Comparison of ENCODE assay signal across 8 cellular contexts in the genomic region with DNA sequence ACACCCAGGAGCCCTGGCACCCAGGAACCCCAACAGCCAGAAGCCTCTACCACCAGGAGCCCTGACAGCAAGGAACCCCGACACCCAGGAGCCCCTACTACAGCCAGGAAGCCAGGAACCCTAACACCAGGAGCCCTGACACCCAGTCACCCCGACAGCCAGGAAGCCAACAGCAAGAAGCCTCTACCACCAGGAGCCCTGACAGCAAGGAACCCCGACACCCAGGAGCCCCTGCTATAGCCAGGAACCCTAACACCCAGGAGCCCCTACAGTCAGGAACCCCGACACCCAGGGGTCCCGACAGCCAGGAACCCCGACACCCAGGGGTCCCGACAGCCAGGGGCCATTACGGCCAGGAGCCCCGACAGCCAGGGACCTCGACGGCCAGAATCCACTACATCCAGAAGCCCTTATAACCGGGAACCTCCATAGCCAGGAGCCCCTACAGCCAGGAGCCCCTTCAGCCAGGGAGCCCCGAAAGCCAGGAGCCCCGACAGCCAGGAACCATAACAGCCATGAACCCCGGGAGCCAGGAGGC. TPM values are rescaled to one million over a fixed set of nuclear protein-coding genes. Genes with fewer than 3 reads are reported as not detected.
DNase-seq lines count a peak whose midpoint lies in the region; ATAC-seq and TF ChIP-seq lines count a peak whose summit lies in the region.

No MANE protein-coding gene starts in this region.

- DNase-seq in AG10803 (ENCODE audit: low read depth) (no peak), WTC11 (ENCODE audit: low spot score) (no peak), iPS DF 6.9 (ENCODE audit: low read depth, low spot score) (no peak), dedifferentiated amniotic fluid mesenchymal stem cell (ENCODE audit: extremely low spot score) (no peak)

- H3K36me3 ChIP-seq in iPS DF 6.9 (ENCODE audit: control insufficient read depth, insufficient read depth, low read length), result no peaks in the 10 kb centered on the region

- no CpG with 5 or more reads among the region's 15 CpGs for WGBS in iPS DF 6.9 (ENCODE audit: insufficient coverage, insufficient read length)

- POLR2A ChIA-PET in WTC11 (lab: Charles Lee), result interaction anchor here (1.9 to 4.2 kb wide), 2 partner anchors 8 to 25 kb away, joined by 6 to 48 read pairs; partner anchors contain the start of gene C10orf143

- H3K4me3 ChIP-seq in AG10803 (ENCODE audit: low read length) (peak overlapping the region; percentile 78), iPS DF 6.9 (ENCODE audit: low read length) (peak overlapping the region; percentile 96; the same call in 1 of the 2 replicates)

- peaks cover 2% of the 10 kb centered on the region; the same call in 1 of the 2 replicates for H3K4me1 ChIP-seq in iPS DF 6.9 (ENCODE audit: control insufficient read depth, insufficient read depth, low read length)

- H3K27ac Mint-ChIP-seq in WTC11, result no peak overlapping the region
- peak overlapping the region; percentile 92 for H3K27ac Mint-ChIP-seq in stimulated activated memory B cell treated with anti-CD40 and anti-IgM and Interleukin-4, amounts not matched to agents 10 μg/mL and 1 μg/mL and 100 μg/mL, for 72 hours

- no peak overlapping the region for H3K27ac ChIP-seq in iPS DF 6.9 (ENCODE audit: low read length)

- peaks cover 6% of the 10 kb centered on the region for H3K27me3 Mint-ChIP-seq in WTC11 (ENCODE audit: low read depth)
- H3K27me3 Mint-ChIP-seq in stimulated activated memory B cell treated with anti-CD40 and anti-IgM and Interleukin-4, amounts not matched to agents 10 μg/mL and 1 μg/mL and 100 μg/mL, for 72 hours, result no peaks in the 10 kb centered on the region

- H3K9me3 ChIP-seq in iPS DF 6.9 (ENCODE audit: control insufficient read depth, insufficient read depth, low read length), result no peaks in the 10 kb centered on the region

- ATAC-seq in GM21825 (IDR thresholded peaks at IDR 0.05; ENCODE audit: unreplicated experiment) (peak; percentile 15), WTC11 (no peak; the same call in 1 of the 2 replicates), HG03108 (IDR thresholded peaks at IDR 0.05; ENCODE audit: unreplicated experiment) (no peak), GM19463 (IDR thresholded peaks at IDR 0.05; ENCODE audit: unreplicated experiment) (no peak)
- ATAC-seq in stimulated activated memory B cell treated with anti-CD40 and anti-IgM and Interleukin-4, amounts not matched to agents 10 μg/mL and 1 μg/mL and 100 μg/mL, for 72 hours, result no peak

- no peaks in the 10 kb centered on the region for H3K9me3 Mint-ChIP-seq in WTC11
- H3K9me3 Mint-ChIP-seq in stimulated activated memory B cell treated with anti-CD40 and anti-IgM and Interleukin-4, amounts not matched to agents 10 μg/mL and 1 μg/mL and 100 μg/mL, for 72 hours, result no peaks in the 10 kb centered on the region

- TF ChIP-seq CTCF in AG10803 (conservative IDR thresholded peaks at IDR 0.05; ENCODE audit: low read length), result no peak
- TF ChIP-seq CTCF in WTC11 (IDR thresholded peaks at IDR 0.05), result no peak

- peaks cover 21% of the 10 kb centered on the region for H3K4me1 Mint-ChIP-seq in WTC11
- peaks cover 32% of the 10 kb centered on the region for H3K4me1 Mint-ChIP-seq in stimulated activated memory B cell treated with anti-CD40 and anti-IgM and Interleukin-4, amounts not matched to agents 10 μg/mL and 1 μg/mL and 100 μg/mL, for 72 hours

- peaks cover 10% of the 10 kb centered on the region for H3K36me3 Mint-ChIP-seq in WTC11
- peaks cover 6% of the 10 kb centered on the region for H3K36me3 Mint-ChIP-seq in stimulated activated memory B cell treated with anti-CD40 and anti-IgM and Interleukin-4, amounts not matched to agents 10 μg/mL and 1 μg/mL and 100 μg/mL, for 72 hours

- peak overlapping the region; percentile 78 for H3K4me3 Mint-ChIP-seq in WTC11
- H3K4me3 Mint-ChIP-seq in stimulated activated memory B cell treated with anti-CD40 and anti-IgM and Interleukin-4, amounts not matched to agents 10 μg/mL and 1 μg/mL and 100 μg/mL, for 72 hours, result peak overlapping the region; percentile 97

- CTCF ChIA-PET in WTC11 (lab: Charles Lee), result interaction anchor here (1.1 to 3.3 kb wide), 3 partner anchors 8 to 268 kb away, joined by 4 to 39 read pairs (median 16); partner anchors contain the start of gene C10orf143

- no peaks in the 10 kb centered on the region for H3K27me3 ChIP-seq in iPS DF 6.9 (ENCODE audit: control insufficient read depth, insufficient read depth, low read length)

TF ChIP-seq in WTC11, 78 proteins besides CTCF, POLR2A, EP300 and RAD21:
- no peak for TF ChIP-seq ATF1 (CRISPR knock-in tag; IDR thresholded peaks at IDR 0.05)
- TF ChIP-seq ELF4 (CRISPR knock-in tag; IDR thresholded peaks at IDR 0.05; ENCODE audit: low read depth), result no peak
- TF ChIP-seq FOXJ3 (CRISPR knock-in tag; IDR thresholded peaks at IDR 0.05; ENCODE audit: borderline replicate concordance), result no peak
- no peak for TF ChIP-seq ZNF396 (CRISPR knock-in tag; IDR thresholded peaks at IDR 0.05; ENCODE audit: borderline replicate concordance)
- TF ChIP-seq ATF2 (CRISPR knock-in tag; IDR thresholded peaks at IDR 0.05; ENCODE audit: borderline replicate concordance, low read depth), result no peak
- no peak for TF ChIP-seq NFATC4 (CRISPR knock-in tag; IDR thresholded peaks at IDR 0.05)
- TF ChIP-seq, protein P1, sequence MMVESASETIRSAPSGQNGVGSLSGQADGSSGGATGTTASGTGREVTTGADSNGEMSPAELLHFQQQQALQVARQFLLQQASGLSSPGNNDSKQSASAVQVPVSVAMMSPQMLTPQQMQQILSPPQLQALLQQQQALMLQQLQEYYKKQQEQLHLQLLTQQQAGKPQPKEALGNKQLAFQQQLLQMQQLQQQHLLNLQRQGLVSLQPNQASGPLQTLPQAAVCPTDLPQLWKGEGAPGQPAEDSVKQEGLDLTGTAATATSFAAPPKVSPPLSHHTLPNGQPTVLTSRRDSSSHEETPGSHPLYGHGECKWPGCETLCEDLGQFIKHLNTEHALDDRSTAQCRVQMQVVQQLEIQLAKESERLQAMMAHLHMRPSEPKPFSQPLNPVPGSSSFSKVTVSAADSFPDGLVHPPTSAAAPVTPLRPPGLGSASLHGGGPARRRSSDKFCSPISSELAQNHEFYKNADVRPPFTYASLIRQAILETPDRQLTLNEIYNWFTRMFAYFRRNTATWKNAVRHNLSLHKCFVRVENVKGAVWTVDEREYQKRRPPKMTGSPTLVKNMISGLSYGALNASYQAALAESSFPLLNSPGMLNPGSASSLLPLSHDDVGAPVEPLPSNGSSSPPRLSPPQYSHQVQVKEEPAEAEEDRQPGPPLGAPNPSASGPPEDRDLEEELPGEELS (CRISPR knock-in tag; IDR thresholded peaks at IDR 0.05), result no peak
- no peak for TF ChIP-seq ZNF263 (CRISPR knock-in tag; IDR thresholded peaks at IDR 0.05; ENCODE audit: low read depth)
- TF ChIP-seq SMAD3 (CRISPR knock-in tag; IDR thresholded peaks at IDR 0.05; ENCODE audit: borderline replicate concordance), result no peak
- TF ChIP-seq ZNF423 (CRISPR knock-in tag; IDR thresholded peaks at IDR 0.05), result no peak
- TF ChIP-seq HMGA2 (CRISPR knock-in tag; IDR thresholded peaks at IDR 0.05), result no peak
- no peak for TF ChIP-seq GRHL2 (CRISPR knock-in tag; IDR thresholded peaks at IDR 0.05; ENCODE audit: insufficient replicate concordance, severe bottlenecking)
- no peak for TF ChIP-seq PRRX2 (CRISPR knock-in tag; IDR thresholded peaks at IDR 0.05)
- TF ChIP-seq IRF2 (CRISPR knock-in tag; IDR thresholded peaks at IDR 0.05; ENCODE audit: borderline replicate concordance, low read depth), result no peak
- no peak for TF ChIP-seq SMAD4 (CRISPR knock-in tag; IDR thresholded peaks at IDR 0.05)
- TF ChIP-seq NR3C1 (CRISPR knock-in tag; conservative IDR thresholded peaks at IDR 0.05; ENCODE audit: low read depth), result no peak
- no peak for TF ChIP-seq MXD4 (CRISPR knock-in tag; IDR thresholded peaks at IDR 0.05; ENCODE audit: borderline replicate concordance)
- no peak; the same call in 1 of the 2 replicates for TF ChIP-seq NFE2L1 (CRISPR knock-in tag; IDR thresholded peaks at IDR 0.05)
- no peak for TF ChIP-seq STAT6 (CRISPR knock-in tag; conservative IDR thresholded peaks at IDR 0.05; ENCODE audit: low read depth)

RNA-seq across cellular contexts. Expression of gene GLRX3, which starts 0.4 kb away (rescaled TPM):
- total RNA-seq in WTC11 (2021), result 132 to 142 TPM (median 133 TPM) in 3 replicates

RNA-seq across cellular contexts. Expression of gene C10orf143, which starts 25.1 kb away (rescaled TPM):
- 1.4 to 1.9 TPM (median 1.6 TPM) in 3 replicates for total RNA-seq in WTC11 (2021)
